ENCODE assay signal across 10 cellular contexts in the genomic region with DNA sequence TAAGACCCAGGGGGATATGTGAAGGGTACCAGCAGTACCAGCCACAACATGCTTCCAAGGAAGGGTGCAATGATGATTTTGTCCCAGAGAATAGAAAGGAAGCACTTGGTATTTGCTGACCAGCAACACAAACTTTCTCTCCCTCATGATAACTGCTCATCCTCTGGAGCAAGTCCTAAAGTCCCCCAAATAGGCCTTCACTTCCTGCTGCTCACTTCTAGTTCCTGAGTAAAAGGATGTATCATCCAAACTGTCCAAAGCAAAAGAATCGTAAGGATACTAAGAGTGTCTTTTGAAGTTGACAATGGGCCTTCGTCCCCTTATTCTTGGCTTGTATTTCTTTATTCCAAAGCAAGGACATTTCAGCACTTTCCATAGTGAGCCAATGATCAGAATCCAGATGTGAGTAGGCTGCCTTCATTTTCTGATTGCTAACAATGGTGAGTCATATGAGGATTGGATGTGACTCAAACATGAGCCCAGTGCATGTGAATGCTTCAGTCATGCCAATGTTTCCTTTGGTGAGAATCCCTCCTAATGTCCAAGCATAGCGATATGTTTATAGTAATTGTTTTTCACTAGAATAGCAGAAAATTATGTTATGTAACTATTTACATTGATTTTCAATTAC.
A peak's percentile ranks its signal among the peaks of the same experiment; 100 is the strongest.
DNase-seq lines count a peak whose midpoint lies in the region; ATAC-seq and TF ChIP-seq lines count a peak whose summit lies in the region.
"Had no signal": no experiment of that assay in that cellular context is flagged by ENCODE, and none has a peak within 500 bp of the region (broad histone marks: within the 10 kb centered on the region; RNA-seq: fewer than 3 reads in every experiment).

No MANE protein-coding gene starts in this region.

- H3K9me3 Mint-ChIP-seq in HFFc6, result no peaks in the 10 kb centered on the region

- peaks cover 19% of the 10 kb centered on the region for H3K4me1 Mint-ChIP-seq in HFFc6 (ENCODE audit: low read depth)

- H3K36me3 ChIP-seq in subcutaneous abdominal adipose tissue (ENCODE audit: control insufficient read depth in 5 of 5, insufficient read depth in 5 of 5, low read length in 5 of 5) (no peaks in the 10 kb centered on the region), uterus (no peaks in the 10 kb centered on the region)
- H3K36me3 ChIP-seq: ovary, Peyer's patch had no signal

- H3K27ac Mint-ChIP-seq in HFFc6, result no peak overlapping the region

- TF ChIP-seq POLR2A in uterus (IDR thresholded peaks at IDR 0.05), result no peak

- no peak for TF ChIP-seq CTCF in HFFc6 (IDR thresholded peaks at IDR 0.05)
- no peak for TF ChIP-seq CTCF in astrocyte of the spinal cord (IDR thresholded peaks at IDR 0.05; ENCODE audit: low read depth, low read length)
- no peak for TF ChIP-seq CTCF in uterus (IDR thresholded peaks at IDR 0.05)

- H3K27me3 ChIP-seq in subcutaneous abdominal adipose tissue (ENCODE audit: control insufficient read depth in 5 of 5, insufficient read depth in 4 of 5, low read length in 5 of 5) (no peaks in the 10 kb centered on the region), uterus (no peaks in the 10 kb centered on the region)
- H3K27me3 ChIP-seq: ovary, Peyer's patch had no signal

- H3K4me1 ChIP-seq in subcutaneous abdominal adipose tissue (ENCODE audit: control insufficient read depth in 5 of 5, insufficient read depth in 5 of 5, low read length in 5 of 5), result peaks cover 5 to 23% (median 14%) of the 10 kb centered on the region in 5 donors
- H3K4me1 ChIP-seq in uterus, result no peaks in the 10 kb centered on the region
- H3K4me1 ChIP-seq: Peyer's patch had no signal

- H3K36me3 Mint-ChIP-seq in HFFc6 (ENCODE audit: low read depth), result no peaks in the 10 kb centered on the region

- intact Hi-C loops in left cardiac atrium (cut with DNase I), result no loop called here
- intact Hi-C loops in uterus (cut with DNase I; ENCODE audit: low total_unique reads), result no loop called here

- no peak overlapping the region for H3K9ac ChIP-seq in subcutaneous abdominal adipose tissue (ENCODE audit: low read length in 5 of 5)

- in situ Hi-C loops in astrocyte of the spinal cord (cut with HindIII; ENCODE audit: low sequenced_read_pairs), result no loop called here

- H3K4me3 ChIP-seq in astrocyte of the spinal cord (ENCODE audit: low read depth, low read length) (no peak overlapping the region), subcutaneous abdominal adipose tissue (ENCODE audit: low read depth in 1 of 5, low read length in 5 of 5) (no peak overlapping the region), uterus (no peak overlapping the region)
- H3K4me3 ChIP-seq: ovary, Peyer's patch had no signal

- H3K4me3 Mint-ChIP-seq in HFFc6, result no peak overlapping the region; the same call in 1 of the 2 replicates

- no peaks in the 10 kb centered on the region for H3K27me3 Mint-ChIP-seq in HFFc6 (ENCODE audit: insufficient read depth)

- H3K9me3 ChIP-seq in subcutaneous abdominal adipose tissue (ENCODE audit: control insufficient read depth in 5 of 5, low read length in 5 of 5) (no peaks in the 10 kb centered on the region), uterus (no peaks in the 10 kb centered on the region)
- H3K9me3 ChIP-seq: ovary, Peyer's patch had no signal

- H3K27ac ChIP-seq in subcutaneous abdominal adipose tissue (ENCODE audit: low read depth, low read length) (peak overlapping the region; percentile 43), uterus (no peak overlapping the region)
- H3K27ac ChIP-seq: ovary had no signal

- ATAC-seq in left cardiac atrium, result peak; percentile 50 to 85
- no peak for ATAC-seq in HG03469 (IDR thresholded peaks at IDR 0.05; ENCODE audit: unreplicated experiment)
- no peak for ATAC-seq in HG03342 (IDR thresholded peaks at IDR 0.05; ENCODE audit: unreplicated experiment)

- peak; percentile 66 for DNase-seq in HFFc6
- DNase-seq in astrocyte of the spinal cord (ENCODE audit: low read depth, low spot score), result peak; percentile 87
- DNase-seq in left cardiac atrium, result no peak
- DNase-seq in uterus, result no peak
- DNase-seq: activated effector memory CD4-positive, alpha-beta T cell treated with anti-CD3 and anti-CD28 coated beads, Interleukin-2, amount 50 U/mL, for 16 hours; ovary; Peyer's patch had no signal

Comparison
In these comparisons a context has a peak if more than half of its experiments do, and no peak if none do; other contexts are left out.
1. DNase-seq: peak in HFFc6 (single experiment) and astrocyte of the spinal cord (single experiment); none in left cardiac atrium (single experiment) and uterus (0 of 2).
2. ATAC-seq: peak in left cardiac atrium (2 of 2); none in HG03469 (single experiment) and HG03342 (single experiment).